Comparison of ENCODE assay signal across 21 cellular contexts in the genomic region with DNA sequence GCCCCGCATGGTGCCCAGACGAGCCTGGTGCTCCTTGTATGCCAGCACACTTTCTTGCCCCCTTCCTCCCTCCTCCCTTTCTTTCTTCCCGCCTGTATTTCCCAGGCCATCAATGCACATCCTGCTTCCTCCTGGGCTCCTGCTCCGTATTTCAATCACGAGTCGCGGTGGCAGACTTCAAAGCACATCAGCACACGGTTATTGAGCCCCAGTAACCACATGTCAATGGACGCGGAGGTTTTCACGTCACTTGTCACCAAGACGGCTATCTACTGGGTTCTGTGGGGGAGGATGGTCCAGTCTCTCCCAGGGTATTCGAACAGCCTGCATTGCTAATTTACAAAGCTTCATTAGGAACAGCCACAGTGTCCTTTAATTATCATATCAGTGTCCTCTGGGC.
"Had no signal": no experiment of that assay in that cellular context is flagged by ENCODE, and none has a peak within 500 bp of the region (broad histone marks: within the 10 kb centered on the region; RNA-seq: fewer than 3 reads in every experiment).

No MANE protein-coding gene starts in this region.

- H3K9me3 ChIP-seq: MG63 had no signal

- H3K36me3 Mint-ChIP-seq: activated CD4-positive, alpha-beta memory T cell treated with anti-CD3 and anti-CD28 coated beads for 36 hours; activated naive CD4-positive, alpha-beta T cell treated with anti-CD3 and anti-CD28 coated beads, Interleukin-2, amount 10 ng/mL, durations not matched to agents 7 days and 5 days; activated naive CD8-positive, alpha-beta T cell treated with anti-CD3 and anti-CD28 coated beads for 36 hours had no signal

- H3K4me1 Mint-ChIP-seq: activated CD4-positive, alpha-beta T cell treated with anti-CD3 and anti-CD28 coated beads, Interleukin-2, amount 10 ng/mL, durations not matched to agents 7 days and 5 days; activated naive CD4-positive, alpha-beta T cell treated with anti-CD3 and anti-CD28 coated beads, Interleukin-2, amount 10 ng/mL, durations not matched to agents 7 days and 5 days; activated naive CD8-positive, alpha-beta T cell treated with anti-CD3 and anti-CD28 coated beads for 36 hours; T-cell had no signal

- H3K4me3 Mint-ChIP-seq: activated CD4-positive, alpha-beta memory T cell treated with anti-CD3 and anti-CD28 coated beads for 36 hours; activated CD4-positive, alpha-beta T cell treated with anti-CD3 and anti-CD28 coated beads, Interleukin-2, amount 10 ng/mL, durations not matched to agents 7 days and 5 days; activated naive CD4-positive, alpha-beta T cell treated with anti-CD3 and anti-CD28 coated beads, Interleukin-2, amount 10 ng/mL, durations not matched to agents 7 days and 5 days; activated naive CD8-positive, alpha-beta T cell treated with anti-CD3 and anti-CD28 coated beads for 36 hours; activated T-cell treated with anti-CD3 and anti-CD28 coated beads, Interleukin-2, amount 50 U/mL, for 72 hours; T-cell had no signal

- H3K27ac Mint-ChIP-seq: activated CD4-positive, alpha-beta memory T cell treated with anti-CD3 and anti-CD28 coated beads for 36 hours; activated CD4-positive, alpha-beta T cell treated with anti-CD3 and anti-CD28 coated beads, Interleukin-2, amount 10 ng/mL, durations not matched to agents 7 days and 5 days; activated naive CD4-positive, alpha-beta T cell treated with anti-CD3 and anti-CD28 coated beads, Interleukin-2, amount 10 ng/mL, durations not matched to agents 7 days and 5 days; activated naive CD8-positive, alpha-beta T cell treated with anti-CD3 and anti-CD28 coated beads for 36 hours; activated T-cell treated with anti-CD3 and anti-CD28 coated beads, Interleukin-2, amount 50 U/mL, for 72 hours; activated T-helper 2 cell treated with anti-CD3 and anti-CD28 coated beads, Interferon-gamma antibody, Interleukin-2, Interleukin-4, amounts not matched to agents 10 μg/mL and 5 μg/mL and 100 μg/mL, durations not matched to agents 14 hours and 24 hours and 36 hours; T-cell had no signal

- DNase-seq: activated CD4-positive, alpha-beta memory T cell treated with anti-CD3 and anti-CD28 coated beads for 36 hours; activated CD4-positive, alpha-beta T cell treated with anti-CD3 and anti-CD28 coated beads, Interleukin-2, amount 10 ng/mL, durations not matched to agents 7 days and 5 days; activated CD4-positive, CD25-positive, alpha-beta regulatory T cell; activated gamma-delta T cell treated with Interleukin-2 at 50 U/mL for 16 hours; activated naive CD4-positive, alpha-beta T cell treated with anti-CD3 and anti-CD28 coated beads, Interleukin-2, amount 10 ng/mL, durations not matched to agents 7 days and 5 days; activated naive CD8-positive, alpha-beta T cell treated with anti-CD3 and anti-CD28 coated beads for 36 hours; activated T-cell treated with anti-CD3 and anti-CD28 coated beads for 4 hours; activated T-cell treated with anti-CD3 and anti-CD28 coated beads, Interleukin-2, amount 50 U/mL, for 72 hours; MG63; MV-4-11; NCI-H1105; NCI-H1436 treated with DMSO at 0.1 percent for 48 hours; NCI-H187; NCI-H446; NCI-H524; PC-3; SHP77 treated with DMSO at 0.1 percent for 48 hours; T-cell; T-helper 2 cell; T1000 had no signal

- H3K4me3 ChIP-seq: MG63 had no signal

- ATAC-seq: activated T-cell treated with anti-CD3 and anti-CD28 coated beads, Interleukin-2, amount 50 U/mL, for 72 hours; PC-3; T-cell had no signal

- H3K36me3 ChIP-seq: MG63 had no signal

- H3K9me3 Mint-ChIP-seq: activated CD4-positive, alpha-beta memory T cell treated with anti-CD3 and anti-CD28 coated beads for 36 hours; activated CD4-positive, alpha-beta T cell treated with anti-CD3 and anti-CD28 coated beads, Interleukin-2, amount 10 ng/mL, durations not matched to agents 7 days and 5 days; activated naive CD4-positive, alpha-beta T cell treated with anti-CD3 and anti-CD28 coated beads, Interleukin-2, amount 10 ng/mL, durations not matched to agents 7 days and 5 days; activated naive CD8-positive, alpha-beta T cell treated with anti-CD3 and anti-CD28 coated beads for 36 hours; activated T-cell treated with anti-CD3 and anti-CD28 coated beads, Interleukin-2, amount 50 U/mL, for 72 hours; activated T-helper 2 cell treated with anti-CD3 and anti-CD28 coated beads, Interferon-gamma antibody, Interleukin-2, Interleukin-4, amounts not matched to agents 10 μg/mL and 5 μg/mL and 100 μg/mL, durations not matched to agents 14 hours and 24 hours and 36 hours; T-cell had no signal

- H3K27me3 ChIP-seq: MG63 had no signal

- H3K27me3 Mint-ChIP-seq: activated CD4-positive, alpha-beta memory T cell treated with anti-CD3 and anti-CD28 coated beads for 36 hours; activated CD4-positive, alpha-beta T cell treated with anti-CD3 and anti-CD28 coated beads, Interleukin-2, amount 10 ng/mL, durations not matched to agents 7 days and 5 days; activated naive CD4-positive, alpha-beta T cell treated with anti-CD3 and anti-CD28 coated beads, Interleukin-2, amount 10 ng/mL, durations not matched to agents 7 days and 5 days; activated naive CD8-positive, alpha-beta T cell treated with anti-CD3 and anti-CD28 coated beads for 36 hours; T-cell had no signal
